ENCODE assay signal across 24 cellular contexts in genomic region chr2:45814951-45815621, GRCh38.
DNase-seq lines count a peak whose midpoint lies in the region; ATAC-seq and TF ChIP-seq lines count a peak whose summit lies in the region.
"Had no signal": no experiment of that assay in that cellular context is flagged by ENCODE, and none has a peak within 500 bp of the region (broad histone marks: within the 10 kb centered on the region; RNA-seq: fewer than 3 reads in every experiment).

No MANE protein-coding gene starts in this region.

- no peaks in the 10 kb centered on the region for H3K9me3 ChIP-seq in transverse colon
- H3K9me3 ChIP-seq: neutrophil, upper lobe of left lung had no signal

- WGBS in transverse colon (ENCODE audit: low coverage in 1 of 2), 2 donors = 60 to 78% methylated on average over 1 to 2 of the region's 2 CpGs

- H3K27ac Mint-ChIP-seq in brain = peak overlapping the region in 3 of 5 experiments; percentile 17 to 97 (median 45)
- H3K27ac Mint-ChIP-seq in activated CD8-positive, alpha-beta memory T cell treated with anti-CD3 and anti-CD28 coated beads, Interleukin-2, amount 10 ng/mL, durations not matched to agents 7 days and 5 days = no peak overlapping the region
- H3K27ac Mint-ChIP-seq: activated B cell treated with CpG ODN at 0.5 μM for 24 hours; activated CD8-positive, alpha-beta T cell treated with anti-CD3 and anti-CD28 coated beads for 36 hours; activated naive CD8-positive, alpha-beta T cell treated with anti-CD3 and anti-CD28 coated beads, Interleukin-2, amount 50 U/mL, for 24 hours had no signal

- ATAC-seq in GM21529 (IDR thresholded peaks at IDR 0.05; ENCODE audit: unreplicated experiment) = no peak
- no peak for ATAC-seq in activated CD8-positive, alpha-beta memory T cell treated with anti-CD3 and anti-CD28 coated beads, Interleukin-2, amount 10 ng/mL, durations not matched to agents 7 days and 5 days
- ATAC-seq: activated CD8-positive, alpha-beta T cell treated with anti-CD3 and anti-CD28 coated beads for 36 hours; activated naive CD8-positive, alpha-beta T cell treated with anti-CD3 and anti-CD28 coated beads, Interleukin-2, amount 50 U/mL, for 24 hours; HepG2 had no signal

- TF ChIP-seq EP300 in transverse colon (IDR thresholded peaks at IDR 0.05; ENCODE audit: low read depth) = no peak

- in situ Hi-C loops in transverse colon (cut with MboI; ENCODE audit: low pct_ligation_motif_present in 1 of 4, low pct_unique_long_range_greater_than_20kb in 1 of 4, low sequenced_read_pairs in 3 of 4) = no loop called here

- no peaks in the 10 kb centered on the region for H3K36me3 ChIP-seq in transverse colon
- H3K36me3 ChIP-seq: neutrophil, upper lobe of left lung had no signal

- no peak for TF ChIP-seq CTCF in brain (conservative IDR thresholded peaks at IDR 0.05)
- no peak for TF ChIP-seq CTCF in transverse colon (IDR thresholded peaks at IDR 0.05)
- TF ChIP-seq CTCF in foreskin fibroblast (IDR thresholded peaks at IDR 0.05; ENCODE audit: low read depth, low read length) = no peak

- TF ChIP-seq POLR2A in transverse colon (IDR thresholded peaks at IDR 0.05) = no peak

- no peaks in the 10 kb centered on the region for H3K27me3 ChIP-seq in transverse colon
- H3K27me3 ChIP-seq: neutrophil, upper lobe of left lung had no signal

- H3K36me3 Mint-ChIP-seq in brain = no peaks in the 10 kb centered on the region
- H3K36me3 Mint-ChIP-seq in activated CD8-positive, alpha-beta memory T cell treated with anti-CD3 and anti-CD28 coated beads, Interleukin-2, amount 10 ng/mL, durations not matched to agents 7 days and 5 days = no peaks in the 10 kb centered on the region
- H3K36me3 Mint-ChIP-seq: CD4-positive, alpha-beta memory T cell; mesothelial cell of epicardium had no signal

- DNase-seq in NCI-H748 treated with DMSO at 0.1 percent for 48 hours (lab: John Stamatoyannopoulos, UW) = peak; percentile 5
- no peak for DNase-seq in NCI-H748 (lab: John Stamatoyannopoulos, UW; ENCODE audit: unreplicated experiment)
- peak; percentile 42 for DNase-seq in NCI-H2107 treated with DMSO at 0.1 percent for 48 hours (lab: John Stamatoyannopoulos, UW; ENCODE audit: unreplicated experiment)
- DNase-seq in transverse colon = no peak
- DNase-seq in activated CD8-positive, alpha-beta memory T cell treated with anti-CD3 and anti-CD28 coated beads, Interleukin-2, amount 10 ng/mL, durations not matched to agents 7 days and 5 days = no peak
- no peak for DNase-seq in foreskin fibroblast
- DNase-seq: ACHN; activated B cell treated with CpG ODN at 0.5 μM for 24 hours; activated CD8-positive, alpha-beta T cell treated with anti-CD3 and anti-CD28 coated beads for 36 hours; activated naive CD8-positive, alpha-beta T cell treated with anti-CD3 and anti-CD28 coated beads, Interleukin-2, amount 50 U/mL, for 24 hours; activated T-cell treated with anti-CD3 and anti-CD28 coated beads, Interleukin-2, amount 50 U/mL, for 48 hours; CD4-positive, alpha-beta memory T cell; dermis blood vessel endothelial cell; NCI-H1930; NK-92 treated with Interleukin-12 subunit alpha and Interleukin-12 subunit beta, amount 100 ng/mL, for 24 hours; stimulated activated CD4-positive, alpha-beta T cell treated with anti-CD3 and anti-CD28 coated beads, Interleukin-15, amount 100 ng/mL, for 24 hours; stimulated activated naive CD4-positive, alpha-beta T cell treated with Interleukin-2 at 50 U/mL for 16 hours; T-helper 1 cell; upper lobe of left lung had no signal

- intact Hi-C loops in transverse colon (cut with DNase I; ENCODE audit: low total_unique reads) = loop anchor here (5.0 kb wide), 1 partner anchor 497 kb away; no protein-coding TSS in a partner anchor

- H3K4me3 ChIP-seq in transverse colon (no peak overlapping the region), foreskin fibroblast (ENCODE audit: low read depth in 1 of 2, low read length in 2 of 2) (no peak overlapping the region)
- H3K4me3 ChIP-seq: upper lobe of left lung had no signal

- CTCF ChIA-PET in activated CD8-positive, alpha-beta memory T cell treated with anti-CD3 and anti-CD28 coated beads, Interleukin-2, amount 10 ng/mL, durations not matched to agents 7 days and 5 days (lab: Charles Lee) = no interaction called here

- peaks cover 4% of the 10 kb centered on the region for H3K27me3 Mint-ChIP-seq in brain
- no peaks in the 10 kb centered on the region for H3K27me3 Mint-ChIP-seq in activated CD8-positive, alpha-beta memory T cell treated with anti-CD3 and anti-CD28 coated beads, Interleukin-2, amount 10 ng/mL, durations not matched to agents 7 days and 5 days
- H3K27me3 Mint-ChIP-seq: activated B cell treated with CpG ODN at 0.5 μM for 24 hours; activated CD8-positive, alpha-beta T cell treated with anti-CD3 and anti-CD28 coated beads for 36 hours; activated naive CD8-positive, alpha-beta T cell treated with anti-CD3 and anti-CD28 coated beads, Interleukin-2, amount 50 U/mL, for 24 hours; CD4-positive, alpha-beta memory T cell had no signal

- H3K27ac ChIP-seq in transverse colon = peak overlapping the region; percentile 25 to 82 (median 66)
- H3K27ac ChIP-seq: neutrophil had no signal

- no peak overlapping the region for H3K4me3 Mint-ChIP-seq in brain
- no peak overlapping the region for H3K4me3 Mint-ChIP-seq in activated CD8-positive, alpha-beta memory T cell treated with anti-CD3 and anti-CD28 coated beads, Interleukin-2, amount 10 ng/mL, durations not matched to agents 7 days and 5 days
- H3K4me3 Mint-ChIP-seq: activated B cell treated with CpG ODN at 0.5 μM for 24 hours; activated CD8-positive, alpha-beta T cell treated with anti-CD3 and anti-CD28 coated beads for 36 hours; activated naive CD8-positive, alpha-beta T cell treated with anti-CD3 and anti-CD28 coated beads, Interleukin-2, amount 50 U/mL, for 24 hours; CD4-positive, alpha-beta memory T cell; mesothelial cell of epicardium had no signal

- H3K9me3 Mint-ChIP-seq in brain = no peaks in the 10 kb centered on the region
- no peaks in the 10 kb centered on the region for H3K9me3 Mint-ChIP-seq in activated CD8-positive, alpha-beta memory T cell treated with anti-CD3 and anti-CD28 coated beads, Interleukin-2, amount 10 ng/mL, durations not matched to agents 7 days and 5 days (ENCODE audit: low read depth)
- H3K9me3 Mint-ChIP-seq: activated B cell treated with CpG ODN at 0.5 μM for 24 hours; activated CD8-positive, alpha-beta T cell treated with anti-CD3 and anti-CD28 coated beads for 36 hours; activated naive CD8-positive, alpha-beta T cell treated with anti-CD3 and anti-CD28 coated beads, Interleukin-2, amount 50 U/mL, for 24 hours; CD4-positive, alpha-beta memory T cell; mesothelial cell of epicardium had no signal

- H3K4me1 Mint-ChIP-seq in brain = peaks cover 54% of the 10 kb centered on the region
- H3K4me1 Mint-ChIP-seq in activated CD8-positive, alpha-beta memory T cell treated with anti-CD3 and anti-CD28 coated beads, Interleukin-2, amount 10 ng/mL, durations not matched to agents 7 days and 5 days = no peaks in the 10 kb centered on the region

- peaks cover 3 to 44% (median 15%) of the 10 kb centered on the region in 4 donors for H3K4me1 ChIP-seq in transverse colon

Comparison
In these comparisons a context has a peak if more than half of its experiments do, and no peak if none do; other contexts are left out.
1. DNase-seq: peak in NCI-H748 treated with DMSO at 0.1 percent for 48 hours (single experiment) and NCI-H2107 treated with DMSO at 0.1 percent for 48 hours (single experiment); none in NCI-H748 (single experiment), transverse colon (single experiment), activated CD8-positive, alpha-beta memory T cell treated with anti-CD3 and anti-CD28 coated beads, Interleukin-2, amount 10 ng/mL, durations not matched to agents 7 days and 5 days (single experiment) and foreskin fibroblast (0 of 2).